2 cellular contexts compared by ENCODE assay signal in the genomic region with DNA sequence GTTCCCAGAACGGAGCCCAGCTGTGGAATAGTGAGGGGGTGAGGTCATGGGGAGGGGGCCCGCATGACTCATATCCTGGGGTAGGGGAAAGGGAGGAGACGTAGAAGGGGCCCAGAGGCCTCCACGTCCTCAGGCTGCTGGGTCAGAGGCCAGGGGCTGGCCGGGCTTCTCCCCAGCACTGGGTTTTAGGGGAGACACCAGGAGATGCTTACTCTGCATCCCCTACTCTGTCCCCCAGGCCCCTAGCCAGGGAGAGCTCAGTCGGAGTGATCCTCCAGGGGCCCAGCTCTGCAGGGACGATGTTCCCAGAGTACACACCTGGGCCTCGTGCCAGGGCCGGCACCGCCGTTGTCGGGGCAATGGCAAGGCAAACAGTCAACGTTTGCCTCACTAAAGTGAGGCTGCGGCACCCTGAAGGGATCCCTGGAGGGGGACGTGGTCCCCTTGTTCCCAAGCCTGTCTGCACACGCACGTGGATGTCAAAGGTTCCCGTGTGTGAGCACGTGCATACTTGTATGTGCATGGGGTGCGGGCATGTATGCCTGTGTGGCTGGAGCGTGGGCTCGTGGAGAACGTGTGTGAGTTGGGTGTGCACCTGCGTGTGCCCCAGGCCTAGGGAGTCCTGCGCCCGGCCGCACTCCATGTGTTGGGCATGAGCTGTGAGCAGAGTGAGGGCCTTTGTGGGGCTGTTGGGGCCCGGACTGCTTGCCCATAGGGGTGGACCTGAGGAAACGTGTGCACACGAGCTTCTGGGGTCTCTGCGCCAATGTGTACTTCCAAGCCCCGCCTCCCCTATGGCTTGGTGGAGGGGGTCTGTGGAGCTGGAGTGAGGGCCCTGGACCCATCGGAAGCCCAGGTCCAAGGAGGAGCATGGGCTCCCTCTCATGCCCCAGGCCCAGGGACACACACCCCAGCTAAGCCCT.
TF ChIP-seq lines count a peak whose summit lies in the region.

No MANE protein-coding gene starts in this region.

TF ChIP-seq in SK-N-SH, 30 proteins besides CTCF, POLR2A, EP300 and RAD21 (continued from another document):
- TF ChIP-seq MXI1 (IDR thresholded peaks at IDR 0.05; ENCODE audit: low read depth, low read length) = no peak

TF ChIP-seq in SK-N-SH treated with all-trans-retinoic acid at 6 μM for 48 hours, 23 proteins besides CTCF, POLR2A, EP300 and RAD21 (continued from another document):
- TF ChIP-seq, protein P1, sequence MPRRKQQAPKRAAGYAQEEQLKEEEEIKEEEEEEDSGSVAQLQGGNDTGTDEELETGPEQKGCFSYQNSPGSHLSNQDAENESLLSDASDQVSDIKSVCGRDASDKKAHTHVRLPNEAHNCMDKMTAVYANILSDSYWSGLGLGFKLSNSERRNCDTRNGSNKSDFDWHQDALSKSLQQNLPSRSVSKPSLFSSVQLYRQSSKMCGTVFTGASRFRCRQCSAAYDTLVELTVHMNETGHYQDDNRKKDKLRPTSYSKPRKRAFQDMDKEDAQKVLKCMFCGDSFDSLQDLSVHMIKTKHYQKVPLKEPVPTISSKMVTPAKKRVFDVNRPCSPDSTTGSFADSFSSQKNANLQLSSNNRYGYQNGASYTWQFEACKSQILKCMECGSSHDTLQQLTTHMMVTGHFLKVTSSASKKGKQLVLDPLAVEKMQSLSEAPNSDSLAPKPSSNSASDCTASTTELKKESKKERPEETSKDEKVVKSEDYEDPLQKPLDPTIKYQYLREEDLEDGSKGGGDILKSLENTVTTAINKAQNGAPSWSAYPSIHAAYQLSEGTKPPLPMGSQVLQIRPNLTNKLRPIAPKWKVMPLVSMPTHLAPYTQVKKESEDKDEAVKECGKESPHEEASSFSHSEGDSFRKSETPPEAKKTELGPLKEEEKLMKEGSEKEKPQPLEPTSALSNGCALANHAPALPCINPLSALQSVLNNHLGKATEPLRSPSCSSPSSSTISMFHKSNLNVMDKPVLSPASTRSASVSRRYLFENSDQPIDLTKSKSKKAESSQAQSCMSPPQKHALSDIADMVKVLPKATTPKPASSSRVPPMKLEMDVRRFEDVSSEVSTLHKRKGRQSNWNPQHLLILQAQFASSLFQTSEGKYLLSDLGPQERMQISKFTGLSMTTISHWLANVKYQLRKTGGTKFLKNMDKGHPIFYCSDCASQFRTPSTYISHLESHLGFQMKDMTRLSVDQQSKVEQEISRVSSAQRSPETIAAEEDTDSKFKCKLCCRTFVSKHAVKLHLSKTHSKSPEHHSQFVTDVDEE (CRISPR knock-in tag; IDR thresholded peaks at IDR 0.05) = no peak
- TF ChIP-seq GLIS3 (CRISPR knock-in tag; IDR thresholded peaks at IDR 0.05) = no peak
- TF ChIP-seq ISL1 (CRISPR knock-in tag; IDR thresholded peaks at IDR 0.05) = no peak
- TF ChIP-seq ZNF565 (CRISPR knock-in tag; conservative IDR thresholded peaks at IDR 0.05; ENCODE audit: low read depth) = no peak
- TF ChIP-seq RARB (CRISPR knock-in tag; IDR thresholded peaks at IDR 0.05) = no peak
- no peak for TF ChIP-seq OSR1 (CRISPR knock-in tag; IDR thresholded peaks at IDR 0.05)
- no peak for TF ChIP-seq ZFP3 (CRISPR knock-in tag; IDR thresholded peaks at IDR 0.05)
- TF ChIP-seq, protein P2, sequence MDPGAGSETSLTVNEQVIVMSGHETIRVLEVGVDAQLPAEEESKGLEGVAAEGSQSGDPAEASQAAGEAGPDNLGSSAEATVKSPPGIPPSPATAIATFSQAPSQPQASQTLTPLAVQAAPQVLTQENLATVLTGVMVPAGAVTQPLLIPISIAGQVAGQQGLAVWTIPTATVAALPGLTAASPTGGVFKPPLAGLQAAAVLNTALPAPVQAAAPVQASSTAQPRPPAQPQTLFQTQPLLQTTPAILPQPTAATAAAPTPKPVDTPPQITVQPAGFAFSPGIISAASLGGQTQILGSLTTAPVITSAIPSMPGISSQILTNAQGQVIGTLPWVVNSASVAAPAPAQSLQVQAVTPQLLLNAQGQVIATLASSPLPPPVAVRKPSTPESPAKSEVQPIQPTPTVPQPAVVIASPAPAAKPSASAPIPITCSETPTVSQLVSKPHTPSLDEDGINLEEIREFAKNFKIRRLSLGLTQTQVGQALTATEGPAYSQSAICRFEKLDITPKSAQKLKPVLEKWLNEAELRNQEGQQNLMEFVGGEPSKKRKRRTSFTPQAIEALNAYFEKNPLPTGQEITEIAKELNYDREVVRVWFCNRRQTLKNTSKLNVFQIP (CRISPR knock-in tag; IDR thresholded peaks at IDR 0.05; ENCODE audit: borderline replicate concordance, low read depth) = no peak
- no peak for TF ChIP-seq ESRRG (CRISPR knock-in tag; IDR thresholded peaks at IDR 0.05)
- TF ChIP-seq BACH2 (CRISPR knock-in tag; IDR thresholded peaks at IDR 0.05; ENCODE audit: borderline replicate concordance) = no peak
- TF ChIP-seq PATZ1 (CRISPR knock-in tag; IDR thresholded peaks at IDR 0.05; ENCODE audit: borderline replicate concordance) = no peak
- TF ChIP-seq PPARA (CRISPR knock-in tag; IDR thresholded peaks at IDR 0.05; ENCODE audit: borderline replicate concordance) = no peak
